Comparison of ENCODE assay signal across 11 cellular contexts in the genomic region with DNA sequence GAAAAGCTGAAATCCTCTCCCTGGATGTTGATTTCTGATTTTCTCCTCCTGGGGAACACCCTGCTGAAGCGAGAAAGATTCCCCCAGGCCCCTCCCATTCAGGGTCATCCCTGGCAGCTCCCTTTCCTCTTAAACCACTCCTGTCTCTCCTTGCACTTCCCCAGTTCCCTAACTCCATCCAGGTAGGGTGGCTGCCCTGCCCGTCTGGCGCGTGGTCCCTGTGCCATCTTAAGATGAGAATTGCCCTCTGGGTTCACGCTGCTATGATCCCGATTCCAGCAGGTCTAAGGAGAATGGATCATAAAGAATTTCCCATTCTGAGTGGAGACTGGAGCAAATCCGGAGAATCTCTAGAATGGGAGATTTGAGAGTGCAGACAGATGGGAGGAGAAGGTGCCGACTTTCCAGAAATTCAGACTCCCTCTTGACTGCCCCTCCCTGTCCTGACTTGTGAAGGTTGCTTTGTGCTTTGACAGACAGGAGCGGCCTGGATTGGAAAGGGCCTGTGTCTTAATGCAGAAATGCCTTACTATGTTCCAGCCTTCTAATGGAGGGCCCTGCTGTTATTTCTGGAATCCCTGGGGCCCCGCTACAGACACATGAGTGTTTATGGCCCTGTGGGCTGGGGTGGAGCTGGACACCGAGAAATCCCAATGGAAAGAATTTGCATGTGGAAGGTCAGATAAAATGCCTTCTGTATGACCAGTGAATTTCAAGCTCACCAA. TPM values are rescaled to one million over a fixed set of nuclear protein-coding genes. Genes with fewer than 3 reads are reported as not detected.
DNase-seq lines count a peak whose midpoint lies in the region; ATAC-seq and TF ChIP-seq lines count a peak whose summit lies in the region.
"Had no signal": no experiment of that assay in that cellular context is flagged by ENCODE, and none has a peak within 500 bp of the region (broad histone marks: within the 10 kb centered on the region; RNA-seq: fewer than 3 reads in every experiment).

No MANE protein-coding gene starts in this region.

- CTCF ChIA-PET in Caco-2 (lab: Charles Lee) = interaction anchor here (0.7 kb wide), 1 partner anchor 167 kb away, joined by 4 read pairs; no protein-coding TSS in a partner anchor

- intact Hi-C loops in Caco-2 (cut with micrococcal nuclease; ENCODE audit: unreplicated experiment) = loop anchor here (1.0 to 5.0 kb wide), 5 partner anchors 12 to 490 kb away; a partner anchor contains a TSS
- intact Hi-C loops in dendritic cell treated with granulocyte-macrophage colony-stimulating factor and Interleukin-4, amounts not matched to agents 40 ng/mL and 50 ng/mL, for 4 days (cut with micrococcal nuclease) = loop anchor here (5.0 kb wide), 2 partner anchors 120 to 165 kb away; no protein-coding TSS in a partner anchor
- intact Hi-C loops in lower lobe of right lung (cut with DNase I) = no loop called here

- TF ChIP-seq CTCF in Caco-2 (IDR thresholded peaks at IDR 0.05; ENCODE audit: insufficient read depth in 1 of 2, low read depth in 1 of 2, low read length in 1 of 2, severe bottlenecking in 1 of 2, unreplicated experiment in 1 of 2) = no peak
- TF ChIP-seq CTCF in lower lobe of right lung (IDR thresholded peaks at IDR 0.05) = no peak

- H3K4me1 Mint-ChIP-seq in Caco-2 (ENCODE audit: low read depth, unreplicated experiment) = peaks cover 41% of the 10 kb centered on the region
- H3K4me1 Mint-ChIP-seq in dendritic cell treated with granulocyte-macrophage colony-stimulating factor and Interleukin-4, amounts not matched to agents 40 ng/mL and 50 ng/mL, for 4 days (ENCODE audit: low read depth) = peaks cover 42% of the 10 kb centered on the region
- H3K4me1 Mint-ChIP-seq in natural killer cell treated with Interleukin-12 subunit alpha and Interleukin-12 subunit beta and Interleukin-15 and Interleukin-18, amount 100 ng/mL, for 72 hours (ENCODE audit: low read depth in 2 of 2) = peaks cover 33 to 47% of the 10 kb centered on the region in 2 donors

- ATAC-seq in natural killer cell treated with Interleukin-12 subunit alpha and Interleukin-12 subunit beta and Interleukin-15 and Interleukin-18, amount 100 ng/mL, for 72 hours = no peak
- ATAC-seq in lower lobe of right lung (no peak), HG02642 (IDR thresholded peaks at IDR 0.05; ENCODE audit: poor library complexity, unreplicated experiment) (no peak)

- H3K9me3 ChIP-seq in Caco-2 = no peaks in the 10 kb centered on the region
- no peaks in the 10 kb centered on the region for H3K9me3 ChIP-seq in lower lobe of right lung

- H3K36me3 ChIP-seq in Caco-2 (ENCODE audit: control insufficient read depth, insufficient read depth, low read length) (peaks cover 5% of the 10 kb centered on the region; the same call in 1 of the 2 replicates), lower lobe of right lung (peaks cover 10% of the 10 kb centered on the region)

- H3K27me3 Mint-ChIP-seq in Caco-2 (ENCODE audit: insufficient read depth, unreplicated experiment) = no peaks in the 10 kb centered on the region
- H3K27me3 Mint-ChIP-seq in dendritic cell treated with granulocyte-macrophage colony-stimulating factor and Interleukin-4, amounts not matched to agents 40 ng/mL and 50 ng/mL, for 4 days = peaks cover 10% of the 10 kb centered on the region
- H3K27me3 Mint-ChIP-seq in natural killer cell treated with Interleukin-12 subunit alpha and Interleukin-12 subunit beta and Interleukin-15 and Interleukin-18, amount 100 ng/mL, for 72 hours = no peaks in the 10 kb centered on the region

- H3K4me3 ChIP-seq in Caco-2 (ENCODE audit: low read depth, low read length) = no peak overlapping the region
- H3K4me3 ChIP-seq in lower lobe of right lung = no peak overlapping the region

- DNase-seq in Caco-2 = peak; percentile 57 to 66
- peak; percentile 65 for DNase-seq in NCI-H2227 (lab: John Stamatoyannopoulos, UW; ENCODE audit: unreplicated experiment)
- no peak for DNase-seq in natural killer cell treated with Interleukin-12 subunit alpha and Interleukin-12 subunit beta and Interleukin-15 and Interleukin-18, amount 100 ng/mL, for 72 hours (ENCODE audit: low spot score)
- DNase-seq in lower lobe of right lung = no peak
- no peak for DNase-seq in GM03348 (ENCODE audit: low spot score)
- DNase-seq in NCI-H446 (lab: John Stamatoyannopoulos, UW) = no peak
- DNase-seq: activated CD4-positive, alpha-beta T cell treated with anti-CD3 and anti-CD28 coated beads for 48 hours; GDM1; occipital lobe had no signal

- H3K36me3 Mint-ChIP-seq in Caco-2 (ENCODE audit: insufficient read depth, unreplicated experiment) = peaks cover 46% of the 10 kb centered on the region
- H3K36me3 Mint-ChIP-seq in dendritic cell treated with granulocyte-macrophage colony-stimulating factor and Interleukin-4, amounts not matched to agents 40 ng/mL and 50 ng/mL, for 4 days (ENCODE audit: low read depth) = peaks cover 37% of the 10 kb centered on the region
- H3K36me3 Mint-ChIP-seq in natural killer cell treated with Interleukin-12 subunit alpha and Interleukin-12 subunit beta and Interleukin-15 and Interleukin-18, amount 100 ng/mL, for 72 hours = peaks cover 29% of the 10 kb centered on the region

- no peaks in the 10 kb centered on the region for H3K9me3 Mint-ChIP-seq in Caco-2 (ENCODE audit: unreplicated experiment)
- no peaks in the 10 kb centered on the region for H3K9me3 Mint-ChIP-seq in dendritic cell treated with granulocyte-macrophage colony-stimulating factor and Interleukin-4, amounts not matched to agents 40 ng/mL and 50 ng/mL, for 4 days
- H3K9me3 Mint-ChIP-seq in natural killer cell treated with Interleukin-12 subunit alpha and Interleukin-12 subunit beta and Interleukin-15 and Interleukin-18, amount 100 ng/mL, for 72 hours = no peaks in the 10 kb centered on the region

- no peak overlapping the region for H3K27ac ChIP-seq in lower lobe of right lung

- H3K27me3 ChIP-seq in Caco-2 (replicated peaks; ENCODE audit: control insufficient read depth, insufficient read depth, low read length) = no peaks in the 10 kb centered on the region
- H3K27me3 ChIP-seq in lower lobe of right lung (ENCODE audit: low read depth) = no peaks in the 10 kb centered on the region

- H3K4me3 Mint-ChIP-seq in Caco-2 (ENCODE audit: unreplicated experiment) = peak overlapping the region; percentile 93
- H3K4me3 Mint-ChIP-seq in dendritic cell treated with granulocyte-macrophage colony-stimulating factor and Interleukin-4, amounts not matched to agents 40 ng/mL and 50 ng/mL, for 4 days = peak overlapping the region; percentile 39
- H3K4me3 Mint-ChIP-seq in natural killer cell treated with Interleukin-12 subunit alpha and Interleukin-12 subunit beta and Interleukin-15 and Interleukin-18, amount 100 ng/mL, for 72 hours = peak overlapping the region; percentile 99

- H3K27ac Mint-ChIP-seq in Caco-2 (ENCODE audit: unreplicated experiment) = peak overlapping the region; percentile 92
- H3K27ac Mint-ChIP-seq in dendritic cell treated with granulocyte-macrophage colony-stimulating factor and Interleukin-4, amounts not matched to agents 40 ng/mL and 50 ng/mL, for 4 days = peak overlapping the region; percentile 91
- H3K27ac Mint-ChIP-seq in natural killer cell treated with Interleukin-12 subunit alpha and Interleukin-12 subunit beta and Interleukin-15 and Interleukin-18, amount 100 ng/mL, for 72 hours = peak overlapping the region; percentile 48 to 78

- POLR2A ChIA-PET in Caco-2 (lab: Charles Lee) = interaction anchor here (0.7 kb wide), 1 partner anchor 86 kb away, joined by 5 read pairs; no protein-coding TSS in a partner anchor

- H3K4me1 ChIP-seq in Caco-2 (peaks cover 25% of the 10 kb centered on the region), lower lobe of right lung (peaks cover 32% of the 10 kb centered on the region)

- no TSS peak for BruUV-seq in Caco-2 (replicated peaks; lab: Mats Ljungman, UMichigan)

RNA-seq across cellular contexts. Expression of a gene that starts 1.3 kb away (rescaled TPM):
- 344 and 365 TPM in 2 replicates for total RNA-seq in Caco-2 (2022)
- 100 to 1,000 TPM; 221 to 318 TPM for total RNA-seq in natural killer cell treated with Interleukin-12 subunit alpha and Interleukin-12 subunit beta and Interleukin-15 and Interleukin-18, amount 100 ng/mL, for 72 hours
- total RNA-seq in lower lobe of right lung = 175 TPM

Comparison
In these comparisons a context has a peak if more than half of its experiments do, and no peak if none do; other contexts are left out.
1. DNase-seq: peak in Caco-2 (2 of 2) and NCI-H2227 (single experiment); none in natural killer cell treated with Interleukin-12 subunit alpha and Interleukin-12 subunit beta and Interleukin-15 and Interleukin-18, amount 100 ng/mL, for 72 hours (single experiment), lower lobe of right lung (single experiment), GM03348 (single experiment) and NCI-H446 (0 of 2).
2. H3K4me3 Mint-ChIP-seq: peak in every context shown above with its lines; median percentile 99 in natural killer cell treated with Interleukin-12 subunit alpha and Interleukin-12 subunit beta and Interleukin-15 and Interleukin-18, amount 100 ng/mL, for 72 hours; 93 in Caco-2; 39 in dendritic cell treated with granulocyte-macrophage colony-stimulating factor and Interleukin-4, amounts not matched to agents 40 ng/mL and 50 ng/mL, for 4 days.
3. Peak in every context shown above with its lines, with median percentiles within 50 percentile points of each other: H3K27ac Mint-ChIP-seq.